ENCODE assay signal across 14 cellular contexts in genomic region chr4:39591290-39591689, GRCh38. TPM values are rescaled to one million over a fixed set of nuclear protein-coding genes. Genes with fewer than 3 reads are reported as not detected.
DNase-seq lines count a peak whose midpoint lies in the region; ATAC-seq and TF ChIP-seq lines count a peak whose summit lies in the region.
"Had no signal": no experiment of that assay in that cellular context is flagged by ENCODE, and none has a peak within 500 bp of the region (broad histone marks: within the 10 kb centered on the region; RNA-seq: fewer than 3 reads in every experiment).

No MANE protein-coding gene starts in this region.

- peak; percentile 37 for TF ChIP-seq RAD21 in HCT116 (IDR thresholded peaks at IDR 0.05; ENCODE audit: low read depth)

- 67% methylated on average over 5 of the region's 5 CpGs for WGBS in prostate gland
- 62 to 65% methylated on average over 5 of the region's 5 CpGs for whole genome bisulfite sequencing in aorta, 2 donors

- no peak for TF ChIP-seq POLR2A in HCT116 (IDR thresholded peaks at IDR 0.05; ENCODE audit: borderline replicate concordance, extremely low read depth, insufficient read depth, insufficient read length)
- TF ChIP-seq POLR2A in prostate gland (IDR thresholded peaks at IDR 0.05) = no peak

- RAD21 ChIA-PET in HCT116 (lab: Charles Lee; ENCODE audit: low non-redundant PET in 1 of 2, low total read pairs in 2 of 2, uncharacterized antibody in 2 of 2, unreplicated experiment in 2 of 2) = no interaction called here

- CTCF ChIA-PET in HCT116 (lab: Charles Lee) = no interaction called here

- POLR2A ChIA-PET in HCT116 (lab: Charles Lee) = interaction anchor here (0.6 kb wide), 1 partner anchor 10 kb away, joined by 3 read pairs; no protein-coding TSS in a partner anchor

- H3K4me3 ChIP-seq in HCT116 (replicated peaks in 1 of 2; ENCODE audit: low read depth in 1 of 2, low read length in 2 of 2) = no peak overlapping the region
- H3K4me3 ChIP-seq in adipocyte (ENCODE audit: low read length) = no peak overlapping the region
- no peak overlapping the region for H3K4me3 ChIP-seq in prostate gland
- no peak overlapping the region for H3K4me3 ChIP-seq in aorta (ENCODE audit: low read length in 2 of 2)
- H3K4me3 ChIP-seq: adrenal gland had no signal

- no peaks in the 10 kb centered on the region for H3K9me2 ChIP-seq in HCT116 (ENCODE audit: insufficient read depth)

- H4K20me1 ChIP-seq in HCT116 (ENCODE audit: insufficient read depth) = no peaks in the 10 kb centered on the region

- intact Hi-C loops in HCT116 (cut with micrococcal nuclease) (loop anchor here (5.0 kb wide), 1 partner anchor 124 kb away; no protein-coding TSS in a partner anchor), prostate gland (cut with DNase I) (no loop called here), aorta (cut with DNase I) (no loop called here)

- peak; percentile 17 to 27 (median 24); a peak in 4 of 6 replicates for TF ChIP-seq CTCF in HCT116 (IDR thresholded peaks at IDR 0.05 in 2 of 3, conservative IDR thresholded peaks at IDR 0.05 in 1 of 3; ENCODE audit: borderline replicate concordance in 1 of 3, insufficient read depth in 1 of 3, low read depth in 2 of 3, low read length in 2 of 3)
- peak in 3 of 4 experiments; percentile 10 to 47 (median 37) for TF ChIP-seq CTCF in prostate gland (IDR thresholded peaks at IDR 0.05)

- no peak overlapping the region for H2AFZ ChIP-seq in HCT116 (ENCODE audit: low read depth, low read length, poor library complexity, severe bottlenecking)
- H2AFZ ChIP-seq: parathyroid adenoma had no signal

- ATAC-seq in HCT116 = peak; percentile 57; the same call in 1 of the 2 replicates
- no peak for ATAC-seq in aorta (ENCODE audit: low FRiP score)

- H3K4me1 ChIP-seq in HCT116 (ENCODE audit: control insufficient read depth in 1 of 2, insufficient read depth in 2 of 2, low read length in 2 of 2) (no peaks in the 10 kb centered on the region), adipocyte (ENCODE audit: control insufficient read depth, insufficient read depth, low read length) (peaks cover 4% of the 10 kb centered on the region), prostate gland (replicated peaks) (no peaks in the 10 kb centered on the region), aorta (ENCODE audit: control insufficient read depth in 1 of 2, insufficient read depth in 2 of 2, low read length in 2 of 2) (no peaks in the 10 kb centered on the region)
- H3K4me1 ChIP-seq: adrenal gland, parathyroid adenoma had no signal

- H3K27ac ChIP-seq in HCT116 (ENCODE audit: low read depth, low read length) (no peak overlapping the region), prostate gland (no peak overlapping the region), aorta (ENCODE audit: low read depth in 1 of 2, low read length in 2 of 2) (no peak overlapping the region)
- H3K27ac ChIP-seq: adrenal gland, parathyroid adenoma had no signal

- H3K79me2 ChIP-seq in HCT116 (ENCODE audit: insufficient read depth, low read length) = no peaks in the 10 kb centered on the region
- H3K79me2 ChIP-seq: parathyroid adenoma had no signal

- H3K36me3 ChIP-seq in HCT116 (ENCODE audit: control insufficient read depth in 1 of 2, insufficient read depth in 2 of 2, low read length in 2 of 2) = no peaks in the 10 kb centered on the region
- H3K36me3 ChIP-seq in adipocyte (ENCODE audit: control insufficient read depth, insufficient read depth, low read length, severe bottlenecking) = peaks cover 15% of the 10 kb centered on the region
- H3K36me3 ChIP-seq in prostate gland = no peaks in the 10 kb centered on the region
- no peaks in the 10 kb centered on the region for H3K36me3 ChIP-seq in aorta (ENCODE audit: control insufficient read depth in 1 of 2, insufficient read depth in 2 of 2, low read length in 1 of 2)
- H3K36me3 ChIP-seq: adrenal gland had no signal

- no peaks in the 10 kb centered on the region for H3K9me3 ChIP-seq in HCT116 (ENCODE audit: control insufficient read depth in 1 of 2, insufficient read depth in 1 of 2, low read depth in 1 of 2, low read length in 2 of 2)
- no peaks in the 10 kb centered on the region for H3K9me3 ChIP-seq in adipocyte (ENCODE audit: control insufficient read depth, low read length)
- no peaks in the 10 kb centered on the region for H3K9me3 ChIP-seq in prostate gland
- no peaks in the 10 kb centered on the region for H3K9me3 ChIP-seq in aorta (ENCODE audit: control insufficient read depth, low read length)
- H3K9me3 ChIP-seq: adrenal gland had no signal

- H3K27me3 ChIP-seq in HCT116 (ENCODE audit: insufficient read depth, low read length) (no peaks in the 10 kb centered on the region), adipocyte (replicated peaks; ENCODE audit: control insufficient read depth, insufficient read depth, low read length) (no peaks in the 10 kb centered on the region), prostate gland (replicated peaks; ENCODE audit: insufficient read depth) (no peaks in the 10 kb centered on the region), aorta (ENCODE audit: control insufficient read depth in 1 of 2, insufficient read depth in 2 of 2, low read length in 1 of 2) (no peaks in the 10 kb centered on the region)
- H3K27me3 ChIP-seq: adrenal gland had no signal

- no TSS peak for BruUV-seq in HCT116 (replicated peaks; lab: Mats Ljungman, UMichigan)

- DNase-seq in HCT116 (ENCODE audit: low read depth, low spot score) = no peak
- peak; percentile 24 for DNase-seq in NCI-H526 treated with DMSO at 0.1 percent for 48 hours (lab: John Stamatoyannopoulos, UW)
- peak; percentile 17 for DNase-seq in adipocyte (ENCODE audit: low read depth)
- peak; percentile 9 for DNase-seq in prostate gland (ENCODE audit: low spot score)
- no peak for DNase-seq in NCI-H1694 (lab: John Stamatoyannopoulos, UW)
- DNase-seq in NCI-H2196 (lab: John Stamatoyannopoulos, UW; ENCODE audit: unreplicated experiment) = no peak
- no peak for DNase-seq in aorta
- DNase-seq: adrenal gland; DMS153; effector CD4-positive, alpha-beta T cell; NCI-H1048; stimulated activated CD4-positive, alpha-beta T cell treated with anti-CD3 and anti-CD28 coated beads, Interleukin-2, amount 100 ng/mL, for 24 hours; stimulated activated naive CD4-positive, alpha-beta T cell had no signal

- H3K9ac ChIP-seq in HCT116 (ENCODE audit: low read length) (no peak overlapping the region), adipocyte (ENCODE audit: low read length) (no peak overlapping the region)
- H3K9ac ChIP-seq: parathyroid adenoma had no signal

- no peak overlapping the region for H3K4me2 ChIP-seq in HCT116 (ENCODE audit: low read length)

TF ChIP-seq in HCT116, 20 proteins besides CTCF, POLR2A, EP300 and RAD21:
- TF ChIP-seq ZFX (IDR thresholded peaks at IDR 0.05) (no peak), SP1 (IDR thresholded peaks at IDR 0.05; ENCODE audit: low read depth) (no peak), EGR1 (IDR thresholded peaks at IDR 0.05; ENCODE audit: low read depth) (no peak), JUND (IDR thresholded peaks at IDR 0.05) (no peak), TCF7L2 (IDR thresholded peaks at IDR 0.05; ENCODE audit: borderline replicate concordance, extremely low read depth, insufficient read depth, insufficient read length) (no peak), SRF (IDR thresholded peaks at IDR 0.05; ENCODE audit: low read depth) (no peak), MAX (IDR thresholded peaks at IDR 0.05) (no peak), POLR2AphosphoS5 (IDR thresholded peaks at IDR 0.05; ENCODE audit: low read depth, low read length) (no peak), ELF1 (IDR thresholded peaks at IDR 0.05; ENCODE audit: borderline replicate concordance, low read depth) (no peak), EZH2 (IDR thresholded peaks at IDR 0.05) (no peak), YY1 (IDR thresholded peaks at IDR 0.05; ENCODE audit: extremely low read depth, insufficient replicate concordance, low read depth, low read length) (no peak), ZNF274 (IDR thresholded peaks at IDR 0.05; ENCODE audit: low read depth, low read length) (no peak)
TF ChIP-seq in HCT116: peak in this region for 0.

RNA-seq across cellular contexts. Expression of gene SMIM14, which starts 47.4 kb away (rescaled TPM):
- 21.6 TPM for total RNA-seq in HCT116 (2021; ENCODE audit: unreplicated experiment)
- polyA plus RNA-seq in HCT116 (2012) = 18.3 and 25.3 TPM in 2 replicates
- 100 to 1,000 TPM in 1 of 2 donors, 10 to 100 TPM in 1; 36.1 to 101 TPM for total RNA-seq in prostate gland
- total RNA-seq in aorta = 10 to 100 TPM; 68.5 to 72.1 TPM
- polyA plus RNA-seq in aorta = 10 to 100 TPM; 28.5 to 44.1 TPM

Comparison
In these comparisons a context has a peak if more than half of its experiments do, and no peak if none do; other contexts are left out.
1. DNase-seq: peak in NCI-H526 treated with DMSO at 0.1 percent for 48 hours (single experiment), adipocyte (single experiment) and prostate gland (single experiment); none in HCT116 (single experiment), NCI-H1694 (single experiment), NCI-H2196 (single experiment) and aorta (0 of 2).